ENCODE assay signal across 27 cellular contexts in genomic region chr7:139548302-139549028, GRCh38. TPM values are rescaled to one million over a fixed set of nuclear protein-coding genes. Genes with fewer than 3 reads are reported as not detected.
"Had no signal": no experiment of that assay in that cellular context is flagged by ENCODE, and none has a peak within 500 bp of the region (broad histone marks: within the 10 kb centered on the region; RNA-seq: fewer than 3 reads in every experiment).

No MANE protein-coding gene starts in this region.

- H3K27me3 ChIP-seq: dorsolateral prefrontal cortex, esophagus muscularis mucosa, spleen, testis, tibial nerve, upper lobe of right lung, vagina had no signal

- H3K36me3 ChIP-seq: esophagus muscularis mucosa, spleen, tibial nerve, upper lobe of right lung, vagina had no signal

- H3K4me3 ChIP-seq: dorsolateral prefrontal cortex, esophagus muscularis mucosa, lung, spleen, testis, tibial nerve, upper lobe of right lung, vagina had no signal

- DNase-seq: cortex of kidney; dorsolateral prefrontal cortex; effector memory CD4-positive, alpha-beta T cell; foreskin fibroblast; immature natural killer cell; kidney; left colon; left ventricle myocardium superior; mesenchymal stem cell; naive B cell; occipital lobe; spleen; stimulated activated CD4-positive, alpha-beta T cell treated with anti-CD3 and anti-CD28 coated beads, Interleukin-15, amount 100 ng/mL, for 24 hours; stimulated activated CD4-positive, alpha-beta T cell treated with anti-CD3 and anti-CD28 coated beads, Interleukin-2, amount 100 ng/mL, for 24 hours; stimulated activated CD4-positive, alpha-beta T cell treated with anti-CD3 and anti-CD28 coated beads, Interleukin-4, amount 100 ng/mL, for 4 hours; stimulated activated naive B cell treated with anti-CD40 and anti-IgM and Interleukin-4, amounts not matched to agents 10 μg/mL and 1 μg/mL and 100 μg/mL, for 72 hours; stimulated activated naive CD8-positive, alpha-beta T cell treated with anti-CD3 and anti-CD28 coated beads, Interleukin-15, amount 100 ng/mL, for 72 hours; testis; upper lobe of right lung had no signal

- H3K4me1 ChIP-seq: esophagus muscularis mucosa, testis, tibial nerve, upper lobe of right lung, vagina had no signal

- H3K27ac ChIP-seq: dorsolateral prefrontal cortex, esophagus muscularis mucosa, spleen, testis, tibial nerve, upper lobe of right lung, vagina had no signal

- FAIRE-seq: endometrium, kidney had no signal

- H3K9me3 ChIP-seq: esophagus muscularis mucosa, spleen, testis, upper lobe of right lung, vagina had no signal

- ATAC-seq: left colon; left ventricle myocardium superior; sciatic nerve; stimulated activated naive B cell treated with anti-CD40 and anti-IgM and Interleukin-4, amounts not matched to agents 10 μg/mL and 1 μg/mL and 100 μg/mL, for 72 hours; stimulated activated naive CD8-positive, alpha-beta T cell treated with anti-CD3 and anti-CD28 coated beads, Interleukin-15, amount 100 ng/mL, for 72 hours; upper lobe of right lung had no signal

RNA-seq across cellular contexts. Expression of gene CLEC2L, which starts 25.0 kb away (rescaled TPM):
- total RNA-seq: esophagus muscularis mucosa, kidney, left colon, left ventricle myocardium superior, lung, pulmonary artery endothelial cell, sciatic nerve, spleen, subcutaneous adipose tissue, upper lobe of right lung, vagina had no signal
